In genomic region chr11:120197977-120198376, GRCh38 we compare ENCODE assay signal across 35 cellular contexts. TPM values are rescaled to one million over a fixed set of nuclear protein-coding genes. Genes with fewer than 3 reads are reported as not detected.
DNase-seq lines count a peak whose midpoint lies in the region; ATAC-seq, FAIRE-seq and TF ChIP-seq lines count a peak whose summit lies in the region.
"Had no signal": no experiment of that assay in that cellular context is flagged by ENCODE, and none has a peak within 500 bp of the region (broad histone marks: within the 10 kb centered on the region; RNA-seq: fewer than 3 reads in every experiment).

No MANE protein-coding gene starts in this region.

- H3K14ac ChIP-seq in H1 (ENCODE audit: insufficient read length) = no peak overlapping the region

- no peak for TF ChIP-seq CTCF in GM23338 (conservative IDR thresholded peaks at IDR 0.05; ENCODE audit: low read depth in 2 of 2)
- no peak for TF ChIP-seq CTCF in H1 (IDR thresholded peaks at IDR 0.05; ENCODE audit: control extremely low read depth in 1 of 3, insufficient read depth in 1 of 3, low read depth in 1 of 3, low read length in 3 of 3)

- H3K79me2 ChIP-seq in GM23338 (replicated peaks; ENCODE audit: insufficient read depth) = no peaks in the 10 kb centered on the region
- no peaks in the 10 kb centered on the region for H3K79me2 ChIP-seq in H1 (ENCODE audit: control insufficient read depth in 1 of 2, insufficient read depth in 2 of 2, low read length in 2 of 2)
- H3K79me2 ChIP-seq in mesendoderm (ENCODE audit: control insufficient read depth, insufficient read depth, low read length) = no peaks in the 10 kb centered on the region

- H3F3A ChIP-seq in GM23338 (replicated peaks; ENCODE audit: low read depth) = no peaks in the 10 kb centered on the region

- H3K4me3 ChIP-seq in GM23338 (peak overlapping the region; percentile 30; the same call in 1 of the 2 replicates), H1 (ENCODE audit: extremely low read depth in 1 of 4, insufficient read depth in 2 of 4, low read depth in 3 of 4, low read length in 4 of 4) (no peak overlapping the region), mesendoderm (ENCODE audit: low read length) (no peak overlapping the region)
- H3K4me3 ChIP-seq: coronary artery, HAP-1, left lung, tibial artery had no signal

- H3K27me3 Mint-ChIP-seq in GM23338 (ENCODE audit: insufficient read depth, low read depth, poor library complexity) = peaks cover 63% of the 10 kb centered on the region

- H4K8ac ChIP-seq in H1 (ENCODE audit: extremely low read depth, insufficient read depth, low read length) (no peak overlapping the region), mesendoderm (ENCODE audit: low read depth, low read length) (no peak overlapping the region)

- H3K4me3 Mint-ChIP-seq in GM23338 = peak overlapping the region; percentile 17; the same call in 1 of the 3 replicates
- H3K4me3 Mint-ChIP-seq: activated CD8-positive, alpha-beta T cell treated with anti-CD3 and anti-CD28 coated beads, Interleukin-2, amount 10 ng/mL, durations not matched to agents 7 days and 5 days; effector memory CD8-positive, alpha-beta T cell; stimulated activated naive CD8-positive, alpha-beta T cell treated with anti-CD3 and anti-CD28 coated beads, Interleukin-15, Interleukin-2, amounts not matched to agents 100 ng/mL and 50 ng/mL, for 24 hours; T-helper 1 cell treated with Interleukin-12 subunit alpha and Interleukin-12 subunit beta and Interleukin-4 antibody, amounts not matched to agents 30 μg/mL and 1 μg/mL, for 36 hours had no signal

- H2BK120ac ChIP-seq in H1 (replicated peaks; ENCODE audit: low read depth, low read length) (no peak overlapping the region), mesendoderm (ENCODE audit: low read depth, low read length) (no peak overlapping the region)

- H4K5ac ChIP-seq in H1 (ENCODE audit: insufficient read length, low read depth, low read length) (no peak overlapping the region), mesendoderm (ENCODE audit: low read length) (no peak overlapping the region)

- H3K36me3 ChIP-seq in GM23338 (ENCODE audit: insufficient read depth) (no peaks in the 10 kb centered on the region), H1 (ENCODE audit: control insufficient read depth in 2 of 4, insufficient read depth in 4 of 4, low read length in 3 of 4) (no peaks in the 10 kb centered on the region), mesendoderm (ENCODE audit: control insufficient read depth, insufficient read depth, low read length) (no peaks in the 10 kb centered on the region)
- H3K36me3 ChIP-seq: BE2C, HAP-1, left lung, tibial artery had no signal

- H3K9me3 Mint-ChIP-seq in GM23338 = no peaks in the 10 kb centered on the region
- H3K9me3 Mint-ChIP-seq: activated naive CD4-positive, alpha-beta T cell treated with anti-CD3 and anti-CD28 coated beads, Interleukin-2, amount 50 U/mL, for 72 hours; activated T-helper 2 cell treated with anti-CD3 and anti-CD28 coated beads, Interferon-gamma antibody, Interleukin-2, Interleukin-4, amounts not matched to agents 10 μg/mL and 5 μg/mL and 100 μg/mL, durations not matched to agents 14 hours and 24 hours and 36 hours; effector memory CD8-positive, alpha-beta T cell; stimulated activated naive CD8-positive, alpha-beta T cell treated with anti-CD3 and anti-CD28 coated beads, Interleukin-15, Interleukin-2, amounts not matched to agents 100 ng/mL and 50 ng/mL, for 24 hours; T-helper 1 cell treated with Interleukin-12 subunit alpha and Interleukin-12 subunit beta and Interleukin-4 antibody, amounts not matched to agents 30 μg/mL and 1 μg/mL, for 36 hours had no signal

- CTCF ChIA-PET in H1 (lab: Charles Lee; ENCODE audit: partially characterized antibody) = interaction anchor here (0.7 to 17.5 kb wide), 10 partner anchors 10 to 106 kb away, joined by 3 to 237 read pairs (median 5); no protein-coding TSS in a partner anchor

- H3K9ac ChIP-seq in H1 (replicated peaks in 1 of 4; ENCODE audit: extremely low read depth in 1 of 4, low read depth in 3 of 4, low read length in 3 of 4) (no peak overlapping the region), mesendoderm (ENCODE audit: low read length) (no peak overlapping the region)

- WGBS in H1 (ENCODE audit: extremely low coverage in 1 of 2, insufficient coverage in 1 of 2, insufficient read length in 1 of 2, insufficient replicate concordance in 2 of 2, low coverage in 1 of 2, low lambda C conversion rate in 2 of 2, missing lambda C conversion rate in 1 of 2), 2 experiments = 35% methylated on average over 4 of the region's 9 CpGs; no CpG with 5 or more reads in 1 of the 2 experiments
- no CpG with 5 or more reads among the region's 9 CpGs for WGBS in mesendoderm (ENCODE audit: extremely low coverage, insufficient coverage, low lambda C conversion rate)

- no peaks in the 10 kb centered on the region for H3K9me2 ChIP-seq in GM23338 (ENCODE audit: insufficient read depth)

- peaks cover 48% of the 10 kb centered on the region for H3K4me1 Mint-ChIP-seq in GM23338

- ATAC-seq in GM23338 (peak; percentile 9; the same call in 2 of the 3 replicates), GM19452 (IDR thresholded peaks at IDR 0.05; ENCODE audit: unreplicated experiment) (no peak)
- ATAC-seq: activated CD4-positive, CD25-positive, alpha-beta regulatory T cell treated with anti-CD3 and anti-CD28 coated beads, Interleukin-2, amount 50 U/mL, for 24 hours; activated CD8-positive, alpha-beta T cell treated with anti-CD3 and anti-CD28 coated beads, Interleukin-2, amount 10 ng/mL, durations not matched to agents 7 days and 5 days; activated naive CD4-positive, alpha-beta T cell treated with anti-CD3 and anti-CD28 coated beads, Interleukin-2, amount 50 U/mL, for 72 hours; effector memory CD8-positive, alpha-beta T cell had no signal

- H3K18ac ChIP-seq in H1 (ENCODE audit: extremely low read depth, low read length) (0 out of 2 replicates have a peak overlapping the region, but pooled peaks have one; percentile 42), mesendoderm (ENCODE audit: low read length) (peak overlapping the region; percentile 55)

- no peak overlapping the region for H2AFZ ChIP-seq in GM23338
- H2AFZ ChIP-seq in H1 (ENCODE audit: low read length) = no peak overlapping the region

- H2BK15ac ChIP-seq in H1 (ENCODE audit: low read length) = peak overlapping the region; percentile 61; the same call in 1 of the 2 replicates
- H2BK15ac ChIP-seq in mesendoderm (replicated peaks; ENCODE audit: low read depth) = no peak overlapping the region

- no peak overlapping the region for H2BK20ac ChIP-seq in H1 (ENCODE audit: low read length)

- no peaks in the 10 kb centered on the region for H3K9me3 ChIP-seq in H1 (ENCODE audit: insufficient read depth in 2 of 2, low read depth in 1 of 2, low read length in 1 of 2)
- H3K9me3 ChIP-seq: BE2C, HAP-1, left lung, tibial artery had no signal

- H2AK5ac ChIP-seq in H1 (ENCODE audit: low read depth, low read length) (no peak overlapping the region), mesendoderm (ENCODE audit: low read length) (no peak overlapping the region)

- no peak for TF ChIP-seq RAD21 in H1 (IDR thresholded peaks at IDR 0.05 in 1 of 2, conservative IDR thresholded peaks at IDR 0.05 in 1 of 2; ENCODE audit: low read depth in 2 of 2, low read length in 2 of 2)

- peak; percentile 46 for DNase-seq in GM23338 (ENCODE audit: low spot score)
- DNase-seq in H1 (ENCODE audit: low read depth in 1 of 2, low spot score in 2 of 2) = no peak
- DNase-seq in mesendoderm = no peak
- DNase-seq in putamen (ENCODE audit: low spot score) = peak; percentile 59
- DNase-seq in activated naive CD4-positive, alpha-beta T cell (lab: John Stamatoyannopoulos, UW) = no peak
- no peak for DNase-seq in COR-L47 (lab: John Stamatoyannopoulos, UW)
- DNase-seq in mesenteric fat pad (ENCODE audit: low spot score) = no peak
- DNase-seq: activated CD8-positive, alpha-beta T cell treated with anti-CD3 and anti-CD28 coated beads, Interleukin-2, amount 10 ng/mL, durations not matched to agents 7 days and 5 days; BE2C; effector memory CD8-positive, alpha-beta T cell; erythroblast; foreskin fibroblast; KG1; left lung; NCI-H2081; NCI-H345; NCI-H748 treated with DMSO at 0.1 percent for 48 hours; tibial artery had no signal

- peaks cover 66% of the 10 kb centered on the region for H3K27me3 ChIP-seq in GM23338 (ENCODE audit: insufficient read depth)
- peaks cover 3 to 41% (median 38%) of the 10 kb centered on the region in 4 experiments for H3K27me3 ChIP-seq in H1 (replicated peaks in 1 of 4; ENCODE audit: control insufficient read depth in 3 of 4, extremely low read depth in 1 of 4, insufficient read depth in 3 of 4, low read length in 3 of 4)
- no peaks in the 10 kb centered on the region for H3K27me3 ChIP-seq in mesendoderm (ENCODE audit: insufficient read depth, low read length, poor library complexity)
- H3K27me3 ChIP-seq: BE2C had no signal

- peaks cover 32% of the 10 kb centered on the region for H3K4me1 ChIP-seq in GM23338 (ENCODE audit: insufficient read depth)
- H3K4me1 ChIP-seq in H1 (replicated peaks in 1 of 4; ENCODE audit: control insufficient read depth in 3 of 4, insufficient read depth in 4 of 4, low read length in 3 of 4) = peaks cover 4 to 28% (median 19%) of the 10 kb centered on the region in 4 experiments
- peaks cover 8% of the 10 kb centered on the region for H3K4me1 ChIP-seq in mesendoderm (ENCODE audit: control insufficient read depth, low read depth, low read length)
- H3K4me1 ChIP-seq: HAP-1, left lung, tibial artery had no signal

- no peak overlapping the region for H2BK5ac ChIP-seq in H1 (ENCODE audit: low read depth, low read length)
- no peak overlapping the region for H2BK5ac ChIP-seq in mesendoderm (ENCODE audit: low read length)

- no peak for TF ChIP-seq POLR2A in H1 (IDR thresholded peaks at IDR 0.05; ENCODE audit: control extremely low read depth in 1 of 2, low read depth in 2 of 2, low read length in 2 of 2)

- H3K4me2 ChIP-seq in GM23338 (peak overlapping the region; percentile 67), H1 (ENCODE audit: insufficient read depth in 1 of 2, low read depth in 2 of 2, low read length in 2 of 2) (peak overlapping the region; percentile 44 to 55; a peak in 3 of 4 replicates), mesendoderm (ENCODE audit: low read length) (no peak overlapping the region)

- H3K27ac Mint-ChIP-seq in GM23338 = no peak overlapping the region
- H3K27ac Mint-ChIP-seq: activated CD8-positive, alpha-beta T cell treated with anti-CD3 and anti-CD28 coated beads, Interleukin-2, amount 10 ng/mL, durations not matched to agents 7 days and 5 days; activated naive CD4-positive, alpha-beta T cell treated with anti-CD3 and anti-CD28 coated beads, Interleukin-2, amount 50 U/mL, for 72 hours; activated T-helper 2 cell treated with anti-CD3 and anti-CD28 coated beads, Interferon-gamma antibody, Interleukin-2, Interleukin-4, amounts not matched to agents 10 μg/mL and 5 μg/mL and 100 μg/mL, durations not matched to agents 14 hours and 24 hours and 36 hours; effector memory CD8-positive, alpha-beta T cell; progenitor cell of endocrine pancreas; stimulated activated naive CD8-positive, alpha-beta T cell treated with anti-CD3 and anti-CD28 coated beads, Interleukin-15, Interleukin-2, amounts not matched to agents 100 ng/mL and 50 ng/mL, for 24 hours; T-helper 1 cell treated with Interleukin-12 subunit alpha and Interleukin-12 subunit beta and Interleukin-4 antibody, amounts not matched to agents 30 μg/mL and 1 μg/mL, for 36 hours had no signal

- POLR2A ChIA-PET in H1 (lab: Charles Lee; ENCODE audit: partially characterized antibody) = no interaction called here

- H3K56ac ChIP-seq in H1 (replicated peaks; ENCODE audit: insufficient read length, low read depth, low read length) (no peak overlapping the region), mesendoderm (ENCODE audit: low read length) (no peak overlapping the region)

- no peaks in the 10 kb centered on the region for H4K20me1 ChIP-seq in GM23338 (replicated peaks; ENCODE audit: insufficient read depth)
- H4K20me1 ChIP-seq in H1 (replicated peaks in 1 of 2; ENCODE audit: control insufficient read depth in 1 of 2, insufficient read depth in 2 of 2, low read length in 2 of 2) = no peaks in the 10 kb centered on the region

- H3K27ac ChIP-seq in GM23338 (ENCODE audit: low read depth) (no peak overlapping the region), H1 (ENCODE audit: low read depth, low read length) (no peak overlapping the region), mesendoderm (ENCODE audit: low read depth, low read length) (no peak overlapping the region)
- H3K27ac ChIP-seq: left lung, tibial artery had no signal

- H3K23ac ChIP-seq in H1 (ENCODE audit: insufficient read length) (no peak overlapping the region), mesendoderm (ENCODE audit: low read length) (no peak overlapping the region)

- no peak for TF ChIP-seq EP300 in H1 (IDR thresholded peaks at IDR 0.05; ENCODE audit: borderline replicate concordance in 1 of 2, low read depth in 2 of 2, low read length in 2 of 2)

- H3K36me3 Mint-ChIP-seq in GM23338 (ENCODE audit: low read depth) = no peaks in the 10 kb centered on the region
- H3K36me3 Mint-ChIP-seq: activated naive CD4-positive, alpha-beta T cell treated with anti-CD3 and anti-CD28 coated beads, Interleukin-2, amount 50 U/mL, for 72 hours had no signal

- no peaks in the 10 kb centered on the region for H3K23me2 ChIP-seq in H1 (ENCODE audit: low read depth, low read length)

- FAIRE-seq in H1 (lab: Jason Lieb, UNC) = no peak
- FAIRE-seq: HTR-8/SVneo, islet of Langerhans, TTC549 had no signal

- no peak overlapping the region for H3K4ac ChIP-seq in H1 (replicated peaks; ENCODE audit: insufficient read length, low read depth, low read length)
- no peak overlapping the region for H3K4ac ChIP-seq in mesendoderm (ENCODE audit: low read depth, low read length)

- H3K79me1 ChIP-seq in H1 (ENCODE audit: low read depth, low read length) (no peaks in the 10 kb centered on the region), mesendoderm (ENCODE audit: low read length) (no peaks in the 10 kb centered on the region)

- no peak overlapping the region for H2BK12ac ChIP-seq in H1 (ENCODE audit: low read depth, low read length)

- H4K91ac ChIP-seq in H1 (replicated peaks; ENCODE audit: insufficient read length, low read length) = no peak overlapping the region

RNA-seq across cellular contexts. Expression of gene OAF, which starts 12.9 kb away (rescaled TPM):
- total RNA-seq in GM23338 (2014; rRNA removed; shearing (Covaris generic)) = 1.2 and 3.0 TPM in 2 replicates
- polyA plus RNA-seq in GM23338 (2016; fragmentation: Nextera tagmentation; extraction: Ambion mirVana) (1.1 and 1.6 TPM in 2 replicates), H1 (2011; rRNA removed) (1.5 and 2.1 TPM in 2 replicates)
- total RNA-seq in H1 (2021; fragmentation: NEBNext Ultra II Directional; extraction: Animal tissue kit (Norgen Biotek cat#: 25700)) = 1.1 and 1.3 TPM in 2 replicates
- polyA plus RNA-seq in H1 (2011; cell fraction: cytosol; rRNA removed) = 1.2 TPM
- 1.2 TPM for polyA plus RNA-seq in H1 (2011; cell fraction: nucleus; rRNA removed)
- 0.60 to 1.0 TPM (median 0.64 TPM) in 4 replicates for polyA plus RNA-seq in H1 (2012, experiment 1 of 2)
- polyA plus RNA-seq in H1 (2012, experiment 2 of 2) = 0.62 TPM
- polyA plus RNA-seq in H1 (2013, experiment 1 of 2) = 0.85 TPM
- 0.72 TPM for polyA plus RNA-seq in H1 (2013, experiment 2 of 2)
- polyA minus RNA-seq in H1 (2011; rRNA and poly(A)+ RNA removed) = 0.46 and 0.50 TPM in 2 replicates
- polyA minus RNA-seq in H1 (2011; cell fraction: cytosol; rRNA and poly(A)+ RNA removed) = 0.73 TPM
- 0.80 TPM for polyA minus RNA-seq in H1 (2011; cell fraction: nucleus; rRNA and poly(A)+ RNA removed)
- 0.48 TPM for polyA plus RNA-seq in mesendoderm (2013, experiment 1 of 2)
- polyA plus RNA-seq in mesendoderm (2013, experiment 2 of 2) = 0.36 TPM
- 68.4 TPM for total RNA-seq in mesenteric fat pad

RNA-seq across cellular contexts. Expression of gene POU2F3, which starts 42.0 kb away (rescaled TPM):
- total RNA-seq in GM23338 (2014; rRNA removed; shearing (Covaris generic)) = 0.45 and 1.1 TPM in 2 replicates
- polyA plus RNA-seq in GM23338 (2016; fragmentation: Nextera tagmentation; extraction: Ambion mirVana) (0.79 and 1.4 TPM in 2 replicates), H1 (2011; rRNA removed) (0.78 and 2.1 TPM in 2 replicates)
- 1.0 and 1.1 TPM in 2 replicates for total RNA-seq in H1 (2021; fragmentation: NEBNext Ultra II Directional; extraction: Animal tissue kit (Norgen Biotek cat#: 25700))
- polyA plus RNA-seq in H1 (2011; cell fraction: cytosol; rRNA removed) = 1.4 TPM
- 1.9 TPM for polyA plus RNA-seq in H1 (2011; cell fraction: nucleus; rRNA removed)
- 1.2 to 3.1 TPM (median 2.4 TPM) in 4 replicates for polyA plus RNA-seq in H1 (2012, experiment 1 of 2)
- 0.81 TPM for polyA plus RNA-seq in H1 (2012, experiment 2 of 2)
- 1.3 TPM for polyA plus RNA-seq in H1 (2013, experiment 1 of 2)
- 1.2 TPM for polyA plus RNA-seq in H1 (2013, experiment 2 of 2)
- polyA minus RNA-seq in H1 (2011; rRNA and poly(A)+ RNA removed) = 2.4 and 2.6 TPM in 2 replicates
- polyA minus RNA-seq in H1 (2011; cell fraction: cytosol; rRNA and poly(A)+ RNA removed) = 1.0 TPM
- polyA minus RNA-seq in H1 (2011; cell fraction: nucleus; rRNA and poly(A)+ RNA removed) = 0.90 TPM
- 0.51 TPM for polyA plus RNA-seq in mesendoderm (2013, experiment 1 of 2)
- polyA plus RNA-seq in mesendoderm (2013, experiment 2 of 2) = 0.57 TPM
- total RNA-seq in mesenteric fat pad = 0.19 TPM
- total RNA-seq: A673; activated CD8-positive, alpha-beta T cell treated with anti-CD3 and anti-CD28 coated beads, Interleukin-2, amount 10 ng/mL, durations not matched to agents 7 days and 5 days; activated naive CD4-positive, alpha-beta T cell treated with anti-CD3 and anti-CD28 coated beads, Interleukin-2, amount 50 U/mL, for 72 hours; activated T-helper 2 cell treated with anti-CD3 and anti-CD28 coated beads, Interferon-gamma antibody, Interleukin-2, Interleukin-4, amounts not matched to agents 10 μg/mL and 5 μg/mL and 100 μg/mL, durations not matched to agents 14 hours and 24 hours and 36 hours; bronchial epithelial cell; mononuclear cell; progenitor cell of endocrine pancreas; RPMI7951; SK-MEL-5 had no signal

Comparison
In these comparisons a context has a peak if more than half of its experiments do, and no peak if none do; other contexts are left out.
1. DNase-seq: peak in GM23338 (single experiment) and putamen (single experiment); none in H1 (0 of 2), mesendoderm (single experiment), activated naive CD4-positive, alpha-beta T cell (0 of 4), COR-L47 (single experiment) and mesenteric fat pad (single experiment).
2. RNA of gene OAF, which starts 12.9 kb away (total RNA-seq): 68.4 TPM in mesenteric fat pad (single experiment); 1.2 to 3.0 TPM in GM23338 and 1.1 to 1.3 TPM in H1; every median in the first group is over 10 times any median in the second.